29 cellular contexts compared by ENCODE assay signal in genomic region chr1:30536530-30536929, GRCh38.
"Had no signal": no experiment of that assay in that cellular context is flagged by ENCODE, and none has a peak within 500 bp of the region (broad histone marks: within the 10 kb centered on the region; RNA-seq: fewer than 3 reads in every experiment).

No MANE protein-coding gene starts in this region.

- H3K27me3 Mint-ChIP-seq: activated naive CD8-positive, alpha-beta T cell treated with anti-CD3 and anti-CD28 coated beads, Interleukin-2, amount 50 U/mL, for 24 hours had no signal

- H3K36me3 Mint-ChIP-seq: activated naive CD8-positive, alpha-beta T cell; brain had no signal

- H3K27ac Mint-ChIP-seq: activated CD8-positive, alpha-beta T cell treated with anti-CD3 and anti-CD28 coated beads, Interleukin-2, amount 10 ng/mL, durations not matched to agents 7 days and 5 days; activated naive CD8-positive, alpha-beta T cell; activated naive CD8-positive, alpha-beta T cell treated with anti-CD3 and anti-CD28 coated beads, Interleukin-2, amount 50 U/mL, for 24 hours; activated T-cell treated with anti-CD3 and anti-CD28 coated beads, Interleukin-2, amount 50 U/mL, for 24 hours; activated T-helper 2 cell treated with anti-CD3 and anti-CD28 coated beads, Interferon-gamma antibody, Interleukin-2, Interleukin-4, amounts not matched to agents 10 μg/mL and 5 μg/mL and 100 μg/mL, durations not matched to agents 14 hours and 24 hours and 36 hours had no signal

- H3K27ac ChIP-seq: SJCRH30, SK-N-MC, WERI-Rb-1 had no signal

- H3K4me1 ChIP-seq: SJCRH30 had no signal

- H3K36me3 ChIP-seq: SJCRH30, WERI-Rb-1 had no signal

- ATAC-seq: activated CD8-positive, alpha-beta T cell treated with anti-CD3 and anti-CD28 coated beads, Interleukin-2, amount 10 ng/mL, durations not matched to agents 7 days and 5 days; activated naive CD8-positive, alpha-beta T cell treated with anti-CD3 and anti-CD28 coated beads, Interleukin-2, amount 50 U/mL, for 24 hours; Panc1 had no signal

- H3K4me1 Mint-ChIP-seq: activated naive CD8-positive, alpha-beta T cell treated with anti-CD3 and anti-CD28 coated beads, Interleukin-2, amount 50 U/mL, for 24 hours had no signal

- H3K4me3 ChIP-seq: SJCRH30, SK-N-MC had no signal

- H3K9me3 Mint-ChIP-seq: activated naive CD8-positive, alpha-beta T cell treated with anti-CD3 and anti-CD28 coated beads, Interleukin-2, amount 50 U/mL, for 24 hours; activated T-cell treated with anti-CD3 and anti-CD28 coated beads, Interleukin-2, amount 50 U/mL, for 24 hours; activated T-helper 2 cell treated with anti-CD3 and anti-CD28 coated beads, Interferon-gamma antibody, Interleukin-2, Interleukin-4, amounts not matched to agents 10 μg/mL and 5 μg/mL and 100 μg/mL, durations not matched to agents 14 hours and 24 hours and 36 hours had no signal

- H3K27me3 ChIP-seq: SJCRH30 had no signal

- H3K4me3 Mint-ChIP-seq: activated CD8-positive, alpha-beta T cell treated with anti-CD3 and anti-CD28 coated beads, Interleukin-2, amount 10 ng/mL, durations not matched to agents 7 days and 5 days; activated naive CD8-positive, alpha-beta T cell; activated naive CD8-positive, alpha-beta T cell treated with anti-CD3 and anti-CD28 coated beads, Interleukin-2, amount 50 U/mL, for 24 hours; activated T-cell treated with anti-CD3 and anti-CD28 coated beads, Interleukin-2, amount 50 U/mL, for 24 hours; brain had no signal

- DNase-seq: activated CD4-positive, alpha-beta T cell treated with anti-CD3 and anti-CD28 coated beads for 1 hour; activated CD4-positive, alpha-beta T cell treated with anti-CD3 and anti-CD28 coated beads for 48 hours; activated CD4-positive, CD25-positive, alpha-beta regulatory T cell; activated CD8-positive, alpha-beta T cell treated with anti-CD3 and anti-CD28 coated beads, Interleukin-2, amount 10 ng/mL, durations not matched to agents 7 days and 5 days; activated gamma-delta T cell; activated naive CD4-positive, alpha-beta T cell treated with Interleukin-2 at 50 U/mL for 16 hours; activated naive CD8-positive, alpha-beta T cell treated with anti-CD3 and anti-CD28 coated beads, Interleukin-2, amount 50 U/mL, for 24 hours; activated T-cell treated with anti-CD3 and anti-CD28 coated beads, Interleukin-2, amount 50 U/mL, for 24 hours; anterior cingulate cortex; central memory CD4-positive, alpha-beta T cell; Kasumi-1; KG1; MM.1S; MV-4-11; NCI-H1092; NCI-H1436 treated with DMSO at 0.1 percent for 48 hours; NCI-H1694 treated with DMSO at 0.1 percent for 48 hours; NCI-H2029; NCI-H345; NCI-H524 treated with DMSO at 0.1 percent for 48 hours; SHP77; SJCRH30; T1000; WERI-Rb-1 had no signal
